2 cellular contexts compared by ENCODE assay signal in the genomic region with DNA sequence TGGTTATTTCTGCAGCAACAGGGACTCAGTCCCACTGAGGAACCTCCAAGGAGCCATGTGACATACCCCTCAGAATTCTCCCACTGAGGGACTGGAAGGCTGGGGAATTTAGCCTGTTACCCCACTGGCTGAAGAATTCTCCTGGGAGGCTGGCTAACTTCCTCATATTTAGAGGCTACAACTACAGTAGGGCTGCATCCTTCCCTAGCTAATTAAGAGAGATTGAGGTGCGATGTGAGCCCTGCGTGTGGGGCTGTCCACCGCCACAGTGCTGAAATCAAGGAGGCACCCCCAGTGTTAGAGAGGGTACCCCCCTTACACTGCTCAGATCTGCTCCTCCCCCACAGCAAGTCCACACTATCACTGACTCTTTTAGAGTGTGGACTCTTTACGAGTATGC.
TF ChIP-seq lines count a peak whose summit lies in the region.

No MANE protein-coding gene starts in this region.

TF ChIP-seq in SK-N-SH, 30 proteins besides CTCF, POLR2A, EP300 and RAD21 (continued from another document):
- TF ChIP-seq, protein P1, sequence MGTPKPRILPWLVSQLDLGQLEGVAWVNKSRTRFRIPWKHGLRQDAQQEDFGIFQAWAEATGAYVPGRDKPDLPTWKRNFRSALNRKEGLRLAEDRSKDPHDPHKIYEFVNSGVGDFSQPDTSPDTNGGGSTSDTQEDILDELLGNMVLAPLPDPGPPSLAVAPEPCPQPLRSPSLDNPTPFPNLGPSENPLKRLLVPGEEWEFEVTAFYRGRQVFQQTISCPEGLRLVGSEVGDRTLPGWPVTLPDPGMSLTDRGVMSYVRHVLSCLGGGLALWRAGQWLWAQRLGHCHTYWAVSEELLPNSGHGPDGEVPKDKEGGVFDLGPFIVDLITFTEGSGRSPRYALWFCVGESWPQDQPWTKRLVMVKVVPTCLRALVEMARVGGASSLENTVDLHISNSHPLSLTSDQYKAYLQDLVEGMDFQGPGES (IDR thresholded peaks at IDR 0.05; ENCODE audit: low read depth, low read length) = no peak

TF ChIP-seq in SK-N-SH treated with all-trans-retinoic acid at 6 μM for 48 hours, 23 proteins besides CTCF, POLR2A, EP300 and RAD21 (continued from another document):
- TF ChIP-seq, protein P2, sequence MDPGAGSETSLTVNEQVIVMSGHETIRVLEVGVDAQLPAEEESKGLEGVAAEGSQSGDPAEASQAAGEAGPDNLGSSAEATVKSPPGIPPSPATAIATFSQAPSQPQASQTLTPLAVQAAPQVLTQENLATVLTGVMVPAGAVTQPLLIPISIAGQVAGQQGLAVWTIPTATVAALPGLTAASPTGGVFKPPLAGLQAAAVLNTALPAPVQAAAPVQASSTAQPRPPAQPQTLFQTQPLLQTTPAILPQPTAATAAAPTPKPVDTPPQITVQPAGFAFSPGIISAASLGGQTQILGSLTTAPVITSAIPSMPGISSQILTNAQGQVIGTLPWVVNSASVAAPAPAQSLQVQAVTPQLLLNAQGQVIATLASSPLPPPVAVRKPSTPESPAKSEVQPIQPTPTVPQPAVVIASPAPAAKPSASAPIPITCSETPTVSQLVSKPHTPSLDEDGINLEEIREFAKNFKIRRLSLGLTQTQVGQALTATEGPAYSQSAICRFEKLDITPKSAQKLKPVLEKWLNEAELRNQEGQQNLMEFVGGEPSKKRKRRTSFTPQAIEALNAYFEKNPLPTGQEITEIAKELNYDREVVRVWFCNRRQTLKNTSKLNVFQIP (CRISPR knock-in tag; IDR thresholded peaks at IDR 0.05; ENCODE audit: borderline replicate concordance, low read depth) = no peak
- TF ChIP-seq, protein P3, sequence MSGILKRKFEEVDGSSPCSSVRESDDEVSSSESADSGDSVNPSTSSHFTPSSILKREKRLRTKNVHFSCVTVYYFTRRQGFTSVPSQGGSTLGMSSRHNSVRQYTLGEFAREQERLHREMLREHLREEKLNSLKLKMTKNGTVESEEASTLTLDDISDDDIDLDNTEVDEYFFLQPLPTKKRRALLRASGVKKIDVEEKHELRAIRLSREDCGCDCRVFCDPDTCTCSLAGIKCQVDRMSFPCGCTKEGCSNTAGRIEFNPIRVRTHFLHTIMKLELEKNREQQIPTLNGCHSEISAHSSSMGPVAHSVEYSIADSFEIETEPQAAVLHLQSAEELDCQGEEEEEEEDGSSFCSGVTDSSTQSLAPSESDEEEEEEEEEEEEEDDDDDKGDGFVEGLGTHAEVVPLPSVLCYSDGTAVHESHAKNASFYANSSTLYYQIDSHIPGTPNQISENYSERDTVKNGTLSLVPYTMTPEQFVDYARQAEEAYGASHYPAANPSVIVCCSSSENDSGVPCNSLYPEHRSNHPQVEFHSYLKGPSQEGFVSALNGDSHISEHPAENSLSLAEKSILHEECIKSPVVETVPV (CRISPR knock-in tag; IDR thresholded peaks at IDR 0.05) = no peak
- TF ChIP-seq PPARA (CRISPR knock-in tag; IDR thresholded peaks at IDR 0.05; ENCODE audit: borderline replicate concordance) (no peak), RARB (CRISPR knock-in tag; IDR thresholded peaks at IDR 0.05) (no peak), CSDC2 (CRISPR knock-in tag; IDR thresholded peaks at IDR 0.05) (no peak), ZNF70 (CRISPR knock-in tag; IDR thresholded peaks at IDR 0.05) (no peak)
- TF ChIP-seq, protein P4, sequence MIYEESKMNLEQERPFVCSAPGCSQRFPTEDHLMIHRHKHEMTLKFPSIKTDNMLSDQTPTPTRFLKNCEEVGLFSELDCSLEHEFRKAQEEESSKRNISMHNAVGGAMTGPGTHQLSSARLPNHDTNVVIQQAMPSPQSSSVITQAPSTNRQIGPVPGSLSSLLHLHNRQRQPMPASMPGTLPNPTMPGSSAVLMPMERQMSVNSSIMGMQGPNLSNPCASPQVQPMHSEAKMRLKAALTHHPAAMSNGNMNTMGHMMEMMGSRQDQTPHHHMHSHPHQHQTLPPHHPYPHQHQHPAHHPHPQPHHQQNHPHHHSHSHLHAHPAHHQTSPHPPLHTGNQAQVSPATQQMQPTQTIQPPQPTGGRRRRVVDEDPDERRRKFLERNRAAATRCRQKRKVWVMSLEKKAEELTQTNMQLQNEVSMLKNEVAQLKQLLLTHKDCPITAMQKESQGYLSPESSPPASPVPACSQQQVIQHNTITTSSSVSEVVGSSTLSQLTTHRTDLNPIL (CRISPR knock-in tag; IDR thresholded peaks at IDR 0.05; ENCODE audit: low read depth) = no peak
TF ChIP-seq in SK-N-SH treated with all-trans-retinoic acid at 6 μM for 48 hours: peak in this region for 0.
